Comparison of ENCODE assay signal across 17 cellular contexts in genomic region chr22:49216579-49216978, GRCh38.
DNase-seq lines count a peak whose midpoint lies in the region; ATAC-seq and TF ChIP-seq lines count a peak whose summit lies in the region.
"Had no signal": no experiment of that assay in that cellular context is flagged by ENCODE, and none has a peak within 500 bp of the region (broad histone marks: within the 10 kb centered on the region; RNA-seq: fewer than 3 reads in every experiment).

No MANE protein-coding gene starts in this region.

- H3K9me3 ChIP-seq in uterus: no peaks in the 10 kb centered on the region

- TF ChIP-seq CTCF in WTC11 (IDR thresholded peaks at IDR 0.05) (no peak), progenitor cell of endocrine pancreas (IDR thresholded peaks at IDR 0.05; ENCODE audit: unreplicated experiment) (no peak), uterus (IDR thresholded peaks at IDR 0.05) (no peak)

- H3K4me1 ChIP-seq in uterus: no peaks in the 10 kb centered on the region

- H3K4me3 Mint-ChIP-seq in WTC11 (no peak overlapping the region), progenitor cell of endocrine pancreas (ENCODE audit: low read depth) (no peak overlapping the region)
- no peak overlapping the region for H3K4me3 Mint-ChIP-seq in activated CD4-positive, alpha-beta memory T cell treated with anti-CD3 and anti-CD28 coated beads, Interleukin-2, amount 10 ng/mL, durations not matched to agents 7 days and 5 days

- no peaks in the 10 kb centered on the region for H3K36me3 ChIP-seq in uterus

- no peak overlapping the region for H3K27ac ChIP-seq in uterus

- no peaks in the 10 kb centered on the region for H3K27me3 ChIP-seq in uterus

- H3K4me1 Mint-ChIP-seq in WTC11 (no peaks in the 10 kb centered on the region), progenitor cell of endocrine pancreas (ENCODE audit: low read depth) (no peaks in the 10 kb centered on the region)
- no peaks in the 10 kb centered on the region for H3K4me1 Mint-ChIP-seq in activated CD4-positive, alpha-beta memory T cell treated with anti-CD3 and anti-CD28 coated beads, Interleukin-2, amount 10 ng/mL, durations not matched to agents 7 days and 5 days

- peaks cover 23% of the 10 kb centered on the region for H3K36me3 Mint-ChIP-seq in WTC11
- no peaks in the 10 kb centered on the region for H3K36me3 Mint-ChIP-seq in progenitor cell of endocrine pancreas (ENCODE audit: insufficient read depth)
- H3K36me3 Mint-ChIP-seq in activated CD4-positive, alpha-beta memory T cell treated with anti-CD3 and anti-CD28 coated beads, Interleukin-2, amount 10 ng/mL, durations not matched to agents 7 days and 5 days (ENCODE audit: low read depth): no peaks in the 10 kb centered on the region

- ATAC-seq in Right ventricle myocardium inferior (no peak), WTC11 (no peak), esophagus mucosa (no peak)
- ATAC-seq: Panc1 had no signal

- H3K9me3 Mint-ChIP-seq in WTC11 (peaks cover 39% of the 10 kb centered on the region), progenitor cell of endocrine pancreas (ENCODE audit: low read depth) (peaks cover 14% of the 10 kb centered on the region)
- peaks cover 5% of the 10 kb centered on the region for H3K9me3 Mint-ChIP-seq in activated CD4-positive, alpha-beta memory T cell treated with anti-CD3 and anti-CD28 coated beads, Interleukin-2, amount 10 ng/mL, durations not matched to agents 7 days and 5 days

- H3K27ac Mint-ChIP-seq in WTC11 (no peak overlapping the region), progenitor cell of endocrine pancreas (no peak overlapping the region)
- no peak overlapping the region for H3K27ac Mint-ChIP-seq in activated CD4-positive, alpha-beta memory T cell treated with anti-CD3 and anti-CD28 coated beads, Interleukin-2, amount 10 ng/mL, durations not matched to agents 7 days and 5 days

- intact Hi-C loops in Right ventricle myocardium inferior (cut with DNase I) (no loop called here), cardiac septum (cut with DNase I) (no loop called here), uterus (cut with DNase I; ENCODE audit: low total_unique reads) (no loop called here)

- no peak overlapping the region for H3K4me3 ChIP-seq in uterus

- H3K27me3 Mint-ChIP-seq in WTC11 (ENCODE audit: low read depth) (peaks cover 6% of the 10 kb centered on the region), progenitor cell of endocrine pancreas (peaks cover 22% of the 10 kb centered on the region)
- H3K27me3 Mint-ChIP-seq in activated CD4-positive, alpha-beta memory T cell treated with anti-CD3 and anti-CD28 coated beads, Interleukin-2, amount 10 ng/mL, durations not matched to agents 7 days and 5 days: no peaks in the 10 kb centered on the region

- TF ChIP-seq POLR2A in uterus (IDR thresholded peaks at IDR 0.05): no peak

- DNase-seq in Right ventricle myocardium inferior (ENCODE audit: missing footprints) (peak; percentile 39), cardiac septum (ENCODE audit: low spot score) (no peak), WTC11 (ENCODE audit: low spot score) (peak; percentile 5), progenitor cell of endocrine pancreas (ENCODE audit: low spot score, unreplicated experiment) (peak; percentile 4), uterus (peak; percentile 1)
- no peak for DNase-seq in central memory CD4-positive, alpha-beta T cell
- no peak for DNase-seq in activated CD4-positive, alpha-beta memory T cell treated with anti-CD3 and anti-CD28 coated beads, Interleukin-2, amount 10 ng/mL, durations not matched to agents 7 days and 5 days
- DNase-seq: DMS53, Karpas-422, MM.1S, NCI-H1105, NCI-H1694 treated with DMSO at 0.1 percent for 48 hours, NCI-H2171, NCI-H446 treated with DMSO at 0.1 percent for 48 hours, NCI-H748 treated with DMSO at 0.1 percent for 48 hours had no signal

- POLR2A ChIA-PET in WTC11 (lab: Charles Lee): no interaction called here
- POLR2A ChIA-PET in activated CD4-positive, alpha-beta memory T cell treated with anti-CD3 and anti-CD28 coated beads, Interleukin-2, amount 10 ng/mL, durations not matched to agents 7 days and 5 days (lab: Charles Lee): no interaction called here

- CTCF ChIA-PET in WTC11 (lab: Charles Lee): no interaction called here
- CTCF ChIA-PET in activated CD4-positive, alpha-beta memory T cell treated with anti-CD3 and anti-CD28 coated beads, Interleukin-2, amount 10 ng/mL, durations not matched to agents 7 days and 5 days (lab: Charles Lee): no interaction called here

TF ChIP-seq in WTC11, 78 proteins besides CTCF, POLR2A, EP300 and RAD21:
- TF ChIP-seq ATF2 (CRISPR knock-in tag; IDR thresholded peaks at IDR 0.05; ENCODE audit: borderline replicate concordance, low read depth) (no peak), SOX15 (CRISPR knock-in tag; IDR thresholded peaks at IDR 0.05) (no peak), E2F4 (CRISPR knock-in tag; IDR thresholded peaks at IDR 0.05; ENCODE audit: borderline replicate concordance, low read depth) (no peak), CREB1 (CRISPR knock-in tag; IDR thresholded peaks at IDR 0.05) (no peak), CREM (CRISPR knock-in tag; IDR thresholded peaks at IDR 0.05) (no peak), ZSCAN18 (CRISPR knock-in tag; IDR thresholded peaks at IDR 0.05) (no peak), ZBTB43 (CRISPR knock-in tag; IDR thresholded peaks at IDR 0.05) (no peak), HMGA2 (CRISPR knock-in tag; IDR thresholded peaks at IDR 0.05) (no peak), CBFB (CRISPR knock-in tag; IDR thresholded peaks at IDR 0.05; ENCODE audit: low read depth) (no peak), NR2C2 (CRISPR knock-in tag; IDR thresholded peaks at IDR 0.05) (no peak)
- TF ChIP-seq, protein P1, sequence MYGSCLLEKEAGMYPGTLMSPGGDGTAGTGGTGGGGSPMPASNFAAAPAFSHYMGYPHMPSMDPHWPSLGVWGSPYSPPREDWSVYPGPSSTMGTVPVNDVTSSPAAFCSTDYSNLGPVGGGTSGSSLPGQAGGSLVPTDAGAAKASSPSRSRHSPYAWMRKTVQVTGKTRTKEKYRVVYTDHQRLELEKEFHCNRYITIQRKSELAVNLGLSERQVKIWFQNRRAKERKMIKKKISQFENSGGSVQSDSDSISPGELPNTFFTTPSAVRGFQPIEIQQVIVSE (CRISPR knock-in tag; IDR thresholded peaks at IDR 0.05; ENCODE audit: borderline replicate concordance): no peak
- TF ChIP-seq, protein P2, sequence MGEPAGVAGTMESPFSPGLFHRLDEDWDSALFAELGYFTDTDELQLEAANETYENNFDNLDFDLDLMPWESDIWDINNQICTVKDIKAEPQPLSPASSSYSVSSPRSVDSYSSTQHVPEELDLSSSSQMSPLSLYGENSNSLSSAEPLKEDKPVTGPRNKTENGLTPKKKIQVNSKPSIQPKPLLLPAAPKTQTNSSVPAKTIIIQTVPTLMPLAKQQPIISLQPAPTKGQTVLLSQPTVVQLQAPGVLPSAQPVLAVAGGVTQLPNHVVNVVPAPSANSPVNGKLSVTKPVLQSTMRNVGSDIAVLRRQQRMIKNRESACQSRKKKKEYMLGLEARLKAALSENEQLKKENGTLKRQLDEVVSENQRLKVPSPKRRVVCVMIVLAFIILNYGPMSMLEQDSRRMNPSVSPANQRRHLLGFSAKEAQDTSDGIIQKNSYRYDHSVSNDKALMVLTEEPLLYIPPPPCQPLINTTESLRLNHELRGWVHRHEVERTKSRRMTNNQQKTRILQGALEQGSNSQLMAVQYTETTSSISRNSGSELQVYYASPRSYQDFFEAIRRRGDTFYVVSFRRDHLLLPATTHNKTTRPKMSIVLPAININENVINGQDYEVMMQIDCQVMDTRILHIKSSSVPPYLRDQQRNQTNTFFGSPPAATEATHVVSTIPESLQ (CRISPR knock-in tag; IDR thresholded peaks at IDR 0.05): no peak

Comparison
In these comparisons a context has a peak if more than half of its experiments do, and no peak if none do; other contexts are left out.
1. DNase-seq: peak in Right ventricle myocardium inferior (single experiment), WTC11 (single experiment), progenitor cell of endocrine pancreas (single experiment) and uterus (2 of 2); none in cardiac septum (single experiment), central memory CD4-positive, alpha-beta T cell (single experiment) and activated CD4-positive, alpha-beta memory T cell treated with anti-CD3 and anti-CD28 coated beads, Interleukin-2, amount 10 ng/mL, durations not matched to agents 7 days and 5 days (single experiment).